In the genomic region with DNA sequence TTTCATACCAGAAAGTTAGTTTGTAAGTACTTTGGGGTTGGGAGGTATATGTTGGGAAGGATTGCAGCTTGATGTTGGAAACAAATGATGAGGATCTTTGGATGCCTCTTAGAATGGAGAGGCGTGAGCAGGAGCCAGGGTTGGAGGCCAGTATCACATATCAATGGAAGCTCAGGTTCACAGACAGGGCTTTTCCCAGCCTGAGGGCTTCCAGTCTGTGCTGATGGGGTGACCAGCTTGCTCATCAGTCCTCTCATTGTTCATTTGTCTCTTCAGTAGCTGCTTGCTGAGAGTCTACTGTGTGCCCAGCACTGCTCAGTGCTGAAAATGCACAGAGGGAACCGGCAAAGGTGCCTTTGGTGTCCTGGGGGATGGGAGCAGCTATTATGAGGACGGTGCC, we compare ENCODE assay signal across 1 cellular context.
TF ChIP-seq lines count a peak whose summit lies in the region.

No MANE protein-coding gene starts in this region.

TF ChIP-seq in H1, 55 proteins besides CTCF, POLR2A, EP300 and RAD21:
- TF ChIP-seq SP1 (IDR thresholded peaks at IDR 0.05; ENCODE audit: low read depth, low read length) (no peak), GTF2F1 (IDR thresholded peaks at IDR 0.05; ENCODE audit: borderline replicate concordance, low read depth, low read length) (no peak), CBX5 (IDR thresholded peaks at IDR 0.05; ENCODE audit: low read depth, low read length) (no peak), BACH1 (IDR thresholded peaks at IDR 0.05; ENCODE audit: low read length) (no peak), NANOG (IDR thresholded peaks at IDR 0.05; ENCODE audit: insufficient read depth, low read depth, low read length, poor library complexity, severe bottlenecking) (no peak), BCL11A (IDR thresholded peaks at IDR 0.05; ENCODE audit: low read depth in 2 of 2, low read length in 2 of 2) (no peak), KDM5A (IDR thresholded peaks at IDR 0.05; ENCODE audit: low read length) (no peak)
